In the genomic region with DNA sequence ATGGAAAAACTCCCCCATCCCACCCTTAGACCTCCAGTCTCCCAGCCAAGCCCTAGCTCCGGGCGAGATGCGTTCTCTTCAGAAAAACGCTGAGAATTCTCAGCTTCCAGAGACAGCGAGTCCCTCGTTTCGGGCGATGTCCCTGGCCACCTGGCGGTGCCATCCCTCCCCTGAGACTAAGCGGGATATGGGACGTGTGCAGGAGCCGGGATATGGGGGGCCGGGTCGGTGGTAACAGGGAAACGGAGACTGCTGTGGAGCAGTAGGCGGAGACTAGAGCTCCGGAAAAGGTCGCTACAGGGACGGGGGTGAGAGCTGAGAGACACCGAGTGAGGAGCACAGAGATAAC, we compare ENCODE assay signal across 8 cellular contexts.
DNase-seq lines count a peak whose midpoint lies in the region; ATAC-seq and TF ChIP-seq lines count a peak whose summit lies in the region.

No MANE protein-coding gene starts in this region.

- H3K4me3 Mint-ChIP-seq in activated naive CD8-positive, alpha-beta T cell treated with anti-CD3 and anti-CD28 coated beads, Interleukin-2, amount 50 U/mL, for 24 hours = peak overlapping the region; percentile 89

- H3K4me1 ChIP-seq in DOHH2 (ENCODE audit: control insufficient read depth, low read length) = peaks cover 19% of the 10 kb centered on the region
- peaks cover 15% of the 10 kb centered on the region for H3K4me1 ChIP-seq in stomach smooth muscle (ENCODE audit: control insufficient read depth, insufficient read depth, low read length)

- POLR2A ChIA-PET in HEK293T (lab: Yijun Ruan, JAX) = interaction anchor here (0.7 to 2.4 kb wide), 8 partner anchors 9 to 63 kb away, joined by 3 to 7 read pairs (median 3); no protein-coding TSS in a partner anchor

- no peaks in the 10 kb centered on the region for H3K9me3 ChIP-seq in DOHH2 (ENCODE audit: control insufficient read depth, insufficient read depth, low read length)
- no peaks in the 10 kb centered on the region for H3K9me3 ChIP-seq in stomach smooth muscle (ENCODE audit: control insufficient read depth in 2 of 2, low read length in 2 of 2)

- CTCF ChIA-PET in HEK293T (lab: Yijun Ruan, JAX) = interaction anchor here (0.7 to 1.4 kb wide), 5 partner anchors 20 to 201 kb away, joined by 3 to 6 read pairs (median 4); no protein-coding TSS in a partner anchor

- H3K4me3 ChIP-seq in DOHH2 (ENCODE audit: low read length) (peak overlapping the region; percentile 84), stomach smooth muscle (ENCODE audit: low read length in 2 of 2) (peak overlapping the region; percentile 81 to 90)

- H3K4me1 Mint-ChIP-seq in activated naive CD8-positive, alpha-beta T cell treated with anti-CD3 and anti-CD28 coated beads, Interleukin-2, amount 50 U/mL, for 24 hours = peaks cover 43% of the 10 kb centered on the region

- ATAC-seq in GM21423 (IDR thresholded peaks at IDR 0.05; ENCODE audit: unreplicated experiment) (peak; percentile 50), HG03575 (IDR thresholded peaks at IDR 0.05; ENCODE audit: extremely low read depth, insufficient number of reproducible peaks, low FRiP score, unreplicated experiment) (peak; percentile 34)
- peak; percentile 53 for ATAC-seq in activated naive CD8-positive, alpha-beta T cell treated with anti-CD3 and anti-CD28 coated beads, Interleukin-2, amount 50 U/mL, for 24 hours

- TF ChIP-seq CTCF in DOHH2 (IDR thresholded peaks at IDR 0.05; ENCODE audit: low read depth, low read length, poor library complexity, severe bottlenecking) = no peak

- peaks cover 5% of the 10 kb centered on the region; the same call in 1 of the 2 replicates for H3K79me2 ChIP-seq in DOHH2 (ENCODE audit: control insufficient read depth, low read length)

- H3K9me2 ChIP-seq in DOHH2 (replicated peaks; ENCODE audit: control insufficient read depth, low read length) = no peaks in the 10 kb centered on the region

- H3K27me3 Mint-ChIP-seq in activated naive CD8-positive, alpha-beta T cell treated with anti-CD3 and anti-CD28 coated beads, Interleukin-2, amount 50 U/mL, for 24 hours = peaks cover 34% of the 10 kb centered on the region

- H3K27me3 ChIP-seq in DOHH2 (ENCODE audit: control insufficient read depth, low read length) (peaks cover 3% of the 10 kb centered on the region; the same call in 1 of the 2 replicates), stomach smooth muscle (ENCODE audit: control insufficient read depth in 1 of 2, insufficient read depth in 2 of 2, low read length in 2 of 2) (peaks cover 12 to 16% of the 10 kb centered on the region in 2 donors)

- H3K27ac ChIP-seq in DOHH2 (ENCODE audit: low read depth, low read length) = peak overlapping the region; percentile 50
- no peak overlapping the region for H3K27ac ChIP-seq in stomach smooth muscle (ENCODE audit: low read length)

- DNase-seq in activated naive CD8-positive, alpha-beta T cell treated with anti-CD3 and anti-CD28 coated beads, Interleukin-2, amount 50 U/mL, for 24 hours = no peak
- DNase-seq in iPS-NIHi7 (ENCODE audit: extremely low spot score) = peak; percentile 80
- no peak for DNase-seq in HEK293T (ENCODE audit: extremely low spot score)
- no peak for DNase-seq in NCI-H1105 (lab: John Stamatoyannopoulos, UW)

- H3K27ac Mint-ChIP-seq in activated naive CD8-positive, alpha-beta T cell treated with anti-CD3 and anti-CD28 coated beads, Interleukin-2, amount 50 U/mL, for 24 hours = peak overlapping the region; percentile 72

- no peaks in the 10 kb centered on the region for H3K9me3 Mint-ChIP-seq in activated naive CD8-positive, alpha-beta T cell treated with anti-CD3 and anti-CD28 coated beads, Interleukin-2, amount 50 U/mL, for 24 hours

- H3F3A ChIP-seq in DOHH2 (ENCODE audit: control insufficient read depth, insufficient read depth) = no peaks in the 10 kb centered on the region

- peak overlapping the region; percentile 81 for H3K4me2 ChIP-seq in DOHH2 (ENCODE audit: low read length)

- H3K36me3 Mint-ChIP-seq in activated naive CD8-positive, alpha-beta T cell treated with anti-CD3 and anti-CD28 coated beads, Interleukin-2, amount 50 U/mL, for 24 hours (ENCODE audit: low read depth) = peaks cover 19% of the 10 kb centered on the region

- H3K36me3 ChIP-seq in DOHH2 (ENCODE audit: control insufficient read depth, low read length) (no peaks in the 10 kb centered on the region), stomach smooth muscle (ENCODE audit: control insufficient read depth in 2 of 2, insufficient read depth in 2 of 2, low read length in 2 of 2) (no peaks in the 10 kb centered on the region)

- H4K20me1 ChIP-seq in DOHH2 (ENCODE audit: control insufficient read depth, insufficient read depth, low read depth, low read length) = no peaks in the 10 kb centered on the region

- peak overlapping the region; percentile 57 to 60 for H3K9ac ChIP-seq in stomach smooth muscle (ENCODE audit: low read length in 2 of 2)

TF ChIP-seq in HEK293T, 16 proteins besides CTCF, POLR2A, EP300 and RAD21:
- TF ChIP-seq CTBP1 (IDR thresholded peaks at IDR 0.05; ENCODE audit: borderline replicate concordance) (no peak), ARNT (IDR thresholded peaks at IDR 0.05) (no peak), SUZ12 (IDR thresholded peaks at IDR 0.05) (no peak), BHLHE40 (IDR thresholded peaks at IDR 0.05; ENCODE audit: borderline replicate concordance) (no peak), TARDBP (IDR thresholded peaks at IDR 0.05) (no peak), ZNF384 (IDR thresholded peaks at IDR 0.05) (no peak), FOXA1 (IDR thresholded peaks at IDR 0.05) (no peak)
